Comparison of ENCODE assay signal across 1 cellular context in the genomic region with DNA sequence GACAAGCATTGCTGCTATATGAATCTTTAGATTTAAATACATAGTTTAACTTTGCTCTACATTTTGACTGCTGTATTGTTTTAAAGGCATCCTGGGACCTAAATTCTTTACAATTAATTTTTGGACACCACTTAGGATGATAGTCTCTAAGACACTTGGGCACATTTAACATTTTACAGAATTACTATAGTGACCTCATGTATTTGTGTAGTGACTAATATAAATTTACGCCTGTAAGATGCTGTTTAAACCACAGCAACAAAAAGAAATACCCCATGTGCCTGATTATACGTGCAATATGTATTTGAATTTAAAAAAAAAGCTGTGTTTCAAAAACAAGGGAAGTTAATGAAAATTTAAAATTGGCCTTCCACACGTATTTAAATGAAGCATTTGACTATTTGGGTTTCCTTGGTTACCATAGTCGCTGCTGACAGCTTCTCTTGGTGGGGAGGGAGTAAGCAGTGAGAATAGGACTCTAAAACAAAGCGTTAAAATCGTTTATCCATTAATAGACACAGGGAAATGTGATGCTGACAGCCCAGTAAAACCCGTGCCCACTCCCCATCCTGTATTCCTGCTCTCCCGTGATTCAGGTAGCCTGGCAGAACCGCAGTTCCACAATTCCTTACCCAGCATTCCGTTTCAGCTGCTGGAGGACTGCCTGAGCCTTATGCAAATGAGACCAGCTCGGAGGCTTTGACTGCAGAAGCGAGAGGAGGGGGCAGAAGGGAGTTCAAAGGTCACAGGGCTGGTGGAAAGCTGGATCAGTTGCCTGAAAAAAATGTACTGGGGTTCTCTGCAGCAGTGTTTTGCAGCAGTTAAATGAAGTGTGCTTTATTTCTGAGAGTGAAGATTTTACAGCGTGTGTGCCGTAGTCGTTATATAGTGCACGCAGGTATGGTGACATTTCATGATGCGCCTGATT.
TF ChIP-seq lines count a peak whose summit lies in the region.

No MANE protein-coding gene starts in this region.

TF ChIP-seq in GM23338, 12 proteins besides CTCF, POLR2A, EP300 and RAD21 (continued from another document):
- TF ChIP-seq, protein P1, sequence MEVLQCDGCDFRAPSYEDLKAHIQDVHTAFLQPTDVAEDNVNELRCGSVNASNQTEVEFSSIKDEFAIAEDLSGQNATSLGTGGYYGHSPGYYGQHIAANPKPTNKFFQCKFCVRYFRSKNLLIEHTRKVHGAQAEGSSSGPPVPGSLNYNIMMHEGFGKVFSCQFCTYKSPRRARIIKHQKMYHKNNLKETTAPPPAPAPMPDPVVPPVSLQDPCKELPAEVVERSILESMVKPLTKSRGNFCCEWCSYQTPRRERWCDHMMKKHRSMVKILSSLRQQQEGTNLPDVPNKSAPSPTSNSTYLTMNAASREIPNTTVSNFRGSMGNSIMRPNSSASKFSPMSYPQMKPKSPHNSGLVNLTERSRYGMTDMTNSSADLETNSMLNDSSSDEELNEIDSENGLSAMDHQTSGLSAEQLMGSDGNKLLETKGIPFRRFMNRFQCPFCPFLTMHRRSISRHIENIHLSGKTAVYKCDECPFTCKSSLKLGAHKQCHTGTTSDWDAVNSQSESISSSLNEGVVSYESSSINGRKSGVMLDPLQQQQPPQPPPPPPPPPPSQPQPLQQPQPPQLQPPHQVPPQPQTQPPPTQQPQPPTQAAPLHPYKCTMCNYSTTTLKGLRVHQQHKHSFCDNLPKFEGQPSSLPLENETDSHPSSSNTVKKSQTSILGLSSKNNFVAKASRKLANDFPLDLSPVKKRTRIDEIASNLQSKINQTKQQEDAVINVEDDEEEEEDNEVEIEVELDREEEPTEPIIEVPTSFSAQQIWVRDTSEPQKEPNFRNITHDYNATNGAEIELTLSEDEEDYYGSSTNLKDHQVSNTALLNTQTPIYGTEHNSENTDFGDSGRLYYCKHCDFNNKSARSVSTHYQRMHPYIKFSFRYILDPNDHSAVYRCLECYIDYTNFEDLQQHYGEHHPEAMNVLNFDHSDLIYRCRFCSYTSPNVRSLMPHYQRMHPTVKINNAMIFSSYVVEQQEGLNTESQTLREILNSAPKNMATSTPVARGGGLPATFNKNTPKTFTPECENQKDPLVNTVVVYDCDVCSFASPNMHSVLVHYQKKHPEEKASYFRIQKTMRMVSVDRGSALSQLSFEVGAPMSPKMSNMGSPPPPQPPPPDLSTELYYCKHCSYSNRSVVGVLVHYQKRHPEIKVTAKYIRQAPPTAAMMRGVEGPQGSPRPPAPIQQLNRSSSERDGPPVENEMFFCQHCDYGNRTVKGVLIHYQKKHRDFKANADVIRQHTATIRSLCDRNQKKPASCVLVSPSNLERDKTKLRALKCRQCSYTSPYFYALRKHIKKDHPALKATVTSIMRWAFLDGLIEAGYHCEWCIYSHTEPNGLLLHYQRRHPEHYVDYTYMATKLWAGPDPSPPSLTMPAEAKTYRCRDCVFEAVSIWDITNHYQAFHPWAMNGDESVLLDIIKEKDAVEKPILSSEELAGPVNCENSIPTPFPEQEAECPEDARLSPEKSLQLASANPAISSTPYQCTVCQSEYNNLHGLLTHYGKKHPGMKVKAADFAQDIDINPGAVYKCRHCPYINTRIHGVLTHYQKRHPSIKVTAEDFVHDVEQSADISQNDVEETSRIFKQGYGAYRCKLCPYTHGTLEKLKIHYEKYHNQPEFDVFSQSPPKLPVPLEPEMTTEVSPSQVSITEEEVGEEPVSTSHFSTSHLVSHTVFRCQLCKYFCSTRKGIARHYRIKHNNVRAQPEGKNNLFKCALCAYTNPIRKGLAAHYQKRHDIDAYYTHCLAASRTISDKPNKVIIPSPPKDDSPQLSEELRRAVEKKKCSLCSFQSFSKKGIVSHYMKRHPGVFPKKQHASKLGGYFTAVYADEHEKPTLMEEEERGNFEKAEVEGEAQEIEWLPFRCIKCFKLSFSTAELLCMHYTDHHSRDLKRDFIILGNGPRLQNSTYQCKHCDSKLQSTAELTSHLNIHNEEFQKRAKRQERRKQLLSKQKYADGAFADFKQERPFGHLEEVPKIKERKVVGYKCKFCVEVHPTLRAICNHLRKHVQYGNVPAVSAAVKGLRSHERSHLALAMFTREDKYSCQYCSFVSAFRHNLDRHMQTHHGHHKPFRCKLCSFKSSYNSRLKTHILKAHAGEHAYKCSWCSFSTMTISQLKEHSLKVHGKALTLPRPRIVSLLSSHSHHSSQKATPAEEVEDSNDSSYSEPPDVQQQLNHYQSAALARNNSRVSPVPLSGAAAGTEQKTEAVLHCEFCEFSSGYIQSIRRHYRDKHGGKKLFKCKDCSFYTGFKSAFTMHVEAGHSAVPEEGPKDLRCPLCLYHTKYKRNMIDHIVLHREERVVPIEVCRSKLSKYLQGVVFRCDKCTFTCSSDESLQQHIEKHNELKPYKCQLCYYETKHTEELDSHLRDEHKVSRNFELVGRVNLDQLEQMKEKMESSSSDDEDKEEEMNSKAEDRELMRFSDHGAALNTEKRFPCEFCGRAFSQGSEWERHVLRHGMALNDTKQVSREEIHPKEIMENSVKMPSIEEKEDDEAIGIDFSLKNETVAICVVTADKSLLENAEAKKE (CRISPR knock-in tag; IDR thresholded peaks at IDR 0.05), result no peak
- TF ChIP-seq EZH2 (IDR thresholded peaks at IDR 0.05; ENCODE audit: low read depth, unreplicated experiment), result no peak
- TF ChIP-seq, protein P2, sequence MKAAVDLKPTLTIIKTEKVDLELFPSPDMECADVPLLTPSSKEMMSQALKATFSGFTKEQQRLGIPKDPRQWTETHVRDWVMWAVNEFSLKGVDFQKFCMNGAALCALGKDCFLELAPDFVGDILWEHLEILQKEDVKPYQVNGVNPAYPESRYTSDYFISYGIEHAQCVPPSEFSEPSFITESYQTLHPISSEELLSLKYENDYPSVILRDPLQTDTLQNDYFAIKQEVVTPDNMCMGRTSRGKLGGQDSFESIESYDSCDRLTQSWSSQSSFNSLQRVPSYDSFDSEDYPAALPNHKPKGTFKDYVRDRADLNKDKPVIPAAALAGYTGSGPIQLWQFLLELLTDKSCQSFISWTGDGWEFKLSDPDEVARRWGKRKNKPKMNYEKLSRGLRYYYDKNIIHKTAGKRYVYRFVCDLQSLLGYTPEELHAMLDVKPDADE (IDR thresholded peaks at IDR 0.05), result no peak
- no peak for TF ChIP-seq NANOG (IDR thresholded peaks at IDR 0.05; ENCODE audit: borderline replicate concordance)
- no peak for TF ChIP-seq ZNF331 (CRISPR knock-in tag; IDR thresholded peaks at IDR 0.05; ENCODE audit: low read depth)
- TF ChIP-seq STAT1 (IDR thresholded peaks at IDR 0.05; ENCODE audit: unreplicated experiment), result no peak
- TF ChIP-seq CREB1 (CRISPR knock-in tag; IDR thresholded peaks at IDR 0.05; ENCODE audit: low read depth), result no peak
- no peak for TF ChIP-seq POLR2AphosphoS5 (IDR thresholded peaks at IDR 0.05; ENCODE audit: low read depth)
